Comparison of ENCODE assay signal across 26 cellular contexts in the genomic region with DNA sequence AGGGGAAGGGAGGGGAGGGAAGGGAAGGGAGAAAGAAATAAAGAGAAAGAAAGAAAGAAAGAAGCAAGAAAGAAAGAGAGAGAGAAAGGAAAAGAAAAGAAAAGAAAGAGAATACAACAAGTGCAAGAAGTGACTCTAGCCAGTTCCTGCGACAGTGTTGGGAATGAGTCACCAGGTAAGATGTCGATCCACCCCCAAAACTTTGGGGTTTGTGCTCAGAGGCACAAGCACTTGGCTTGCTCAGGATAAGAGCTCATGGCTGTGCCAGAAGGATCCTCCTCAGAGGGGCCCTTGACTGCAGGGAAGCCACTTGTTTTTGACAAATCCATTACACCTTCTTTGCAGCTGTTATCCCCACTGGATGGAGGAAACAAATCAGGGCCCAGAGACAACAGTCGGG.
"Had no signal": no experiment of that assay in that cellular context is flagged by ENCODE, and none has a peak within 500 bp of the region (broad histone marks: within the 10 kb centered on the region; RNA-seq: fewer than 3 reads in every experiment).

No MANE protein-coding gene starts in this region.

- ATAC-seq: natural killer cell treated with Interleukin-12 subunit alpha and Interleukin-12 subunit beta and Interleukin-15 and Interleukin-18, amount 100 ng/mL, for 72 hours; pancreas; right cardiac atrium; right lobe of liver; stimulated activated effector memory CD8-positive, alpha-beta T cell treated with anti-CD3 and anti-CD28 coated beads, Interleukin-12 subunit alpha, Interleukin-12 subunit beta, amount 100 ng/mL, for 72 hours; stimulated activated naive B cell treated with anti-CD40 and anti-IgM and Interleukin-4, amounts not matched to agents 10 μg/mL and 1 μg/mL and 100 μg/mL, for 72 hours had no signal

- H3K9me3 Mint-ChIP-seq: natural killer cell treated with Interleukin-12 subunit alpha and Interleukin-12 subunit beta and Interleukin-15 and Interleukin-18, amount 100 ng/mL, for 72 hours; nephron progenitor cell; neural crest cell; stimulated activated naive B cell treated with anti-CD40 and anti-IgM and Interleukin-4, amounts not matched to agents 10 μg/mL and 1 μg/mL and 100 μg/mL, for 72 hours; stimulated activated naive CD8-positive, alpha-beta T cell treated with anti-CD3 and anti-CD28 coated beads, Interleukin-15, Interleukin-2, amounts not matched to agents 100 ng/mL and 50 ng/mL, for 24 hours had no signal

- H3K4me3 Mint-ChIP-seq: natural killer cell treated with Interleukin-12 subunit alpha and Interleukin-12 subunit beta and Interleukin-15 and Interleukin-18, amount 100 ng/mL, for 72 hours; nephron progenitor cell; neural crest cell; stimulated activated effector memory CD8-positive, alpha-beta T cell treated with anti-CD3 and anti-CD28 coated beads, Interleukin-12 subunit alpha, Interleukin-12 subunit beta, amount 100 ng/mL, for 72 hours; stimulated activated naive B cell treated with anti-CD40 and anti-IgM and Interleukin-4, amounts not matched to agents 10 μg/mL and 1 μg/mL and 100 μg/mL, for 72 hours; stimulated activated naive CD8-positive, alpha-beta T cell treated with anti-CD3 and anti-CD28 coated beads, Interleukin-15, Interleukin-2, amounts not matched to agents 100 ng/mL and 50 ng/mL, for 24 hours had no signal

- H3K27me3 ChIP-seq: pancreas, right lobe of liver, sigmoid colon, thyroid gland, tibial nerve, upper lobe of left lung, vagina had no signal

- H3K27ac Mint-ChIP-seq: natural killer cell treated with Interleukin-12 subunit alpha and Interleukin-12 subunit beta and Interleukin-15 and Interleukin-18, amount 100 ng/mL, for 72 hours; nephron progenitor cell; stimulated activated effector memory CD8-positive, alpha-beta T cell treated with anti-CD3 and anti-CD28 coated beads, Interleukin-12 subunit alpha, Interleukin-12 subunit beta, amount 100 ng/mL, for 72 hours; stimulated activated naive B cell treated with anti-CD40 and anti-IgM and Interleukin-4, amounts not matched to agents 10 μg/mL and 1 μg/mL and 100 μg/mL, for 72 hours; stimulated activated naive CD8-positive, alpha-beta T cell treated with anti-CD3 and anti-CD28 coated beads, Interleukin-15, Interleukin-2, amounts not matched to agents 100 ng/mL and 50 ng/mL, for 24 hours had no signal

- H3K27ac ChIP-seq: neutrophil, pancreas, prostate gland, right lobe of liver, sigmoid colon, stomach, thoracic aorta, thyroid gland, tibial nerve, upper lobe of left lung, vagina had no signal

- H3K4me1 Mint-ChIP-seq: nephron progenitor cell; neural crest cell; stimulated activated effector memory CD8-positive, alpha-beta T cell treated with anti-CD3 and anti-CD28 coated beads, Interleukin-12 subunit alpha, Interleukin-12 subunit beta, amount 100 ng/mL, for 72 hours; stimulated activated naive B cell treated with anti-CD40 and anti-IgM and Interleukin-4, amounts not matched to agents 10 μg/mL and 1 μg/mL and 100 μg/mL, for 72 hours had no signal

- H3K4me3 ChIP-seq: pancreas, prostate gland, right lobe of liver, sigmoid colon, stomach, thoracic aorta, thyroid gland, tibial nerve, upper lobe of left lung, vagina had no signal

- H3K27me3 Mint-ChIP-seq: stimulated activated naive CD8-positive, alpha-beta T cell treated with anti-CD3 and anti-CD28 coated beads, Interleukin-15, Interleukin-2, amounts not matched to agents 100 ng/mL and 50 ng/mL, for 24 hours had no signal

- DNase-seq: nephron progenitor cell; pancreas; right cardiac atrium; sigmoid colon; small intestine; stimulated activated CD4-positive, alpha-beta T cell treated with anti-CD3 and anti-CD28 coated beads, Interleukin-15, amount 100 ng/mL, for 24 hours; stimulated activated CD4-positive, alpha-beta T cell treated with anti-CD3 and anti-CD28 coated beads, Interleukin-2, amount 100 ng/mL, for 24 hours; stimulated activated CD4-positive, alpha-beta T cell treated with anti-CD3 and anti-CD28 coated beads, Interleukin-2, amount 100 ng/mL, for 48 hours; stimulated activated CD4-positive, alpha-beta T cell treated with anti-CD3 and anti-CD28 coated beads, Interleukin-4, amount 100 ng/mL, for 24 hours; stimulated activated naive B cell treated with anti-CD40 and anti-IgM and Interleukin-4, amounts not matched to agents 10 μg/mL and 1 μg/mL and 100 μg/mL, for 72 hours; stimulated activated naive CD4-positive, alpha-beta T cell treated with Interleukin-2 at 50 U/mL for 16 hours; stomach; thyroid gland; trophoblast cell; upper lobe of left lung had no signal

- H3K4me1 ChIP-seq: pancreas, prostate gland, right lobe of liver, sigmoid colon, stomach, thyroid gland, tibial nerve, upper lobe of left lung, vagina had no signal

- H3K9me3 ChIP-seq: neutrophil, pancreas, prostate gland, right lobe of liver, sigmoid colon, stomach, thoracic aorta, thyroid gland, tibial nerve, upper lobe of left lung, vagina had no signal

- H3K36me3 Mint-ChIP-seq: natural killer cell treated with Interleukin-12 subunit alpha and Interleukin-12 subunit beta and Interleukin-15 and Interleukin-18, amount 100 ng/mL, for 72 hours; stimulated activated effector memory CD8-positive, alpha-beta T cell treated with anti-CD3 and anti-CD28 coated beads, Interleukin-12 subunit alpha, Interleukin-12 subunit beta, amount 100 ng/mL, for 72 hours; stimulated activated naive B cell treated with anti-CD40 and anti-IgM and Interleukin-4, amounts not matched to agents 10 μg/mL and 1 μg/mL and 100 μg/mL, for 72 hours had no signal

- H3K36me3 ChIP-seq: neutrophil, pancreas, prostate gland, right lobe of liver, sigmoid colon, stomach, thoracic aorta, thyroid gland, tibial nerve, upper lobe of left lung, vagina had no signal

- FAIRE-seq: pancreas, small intestine, urothelium cell line had no signal
